32 cellular contexts compared by ENCODE assay signal in the genomic region with DNA sequence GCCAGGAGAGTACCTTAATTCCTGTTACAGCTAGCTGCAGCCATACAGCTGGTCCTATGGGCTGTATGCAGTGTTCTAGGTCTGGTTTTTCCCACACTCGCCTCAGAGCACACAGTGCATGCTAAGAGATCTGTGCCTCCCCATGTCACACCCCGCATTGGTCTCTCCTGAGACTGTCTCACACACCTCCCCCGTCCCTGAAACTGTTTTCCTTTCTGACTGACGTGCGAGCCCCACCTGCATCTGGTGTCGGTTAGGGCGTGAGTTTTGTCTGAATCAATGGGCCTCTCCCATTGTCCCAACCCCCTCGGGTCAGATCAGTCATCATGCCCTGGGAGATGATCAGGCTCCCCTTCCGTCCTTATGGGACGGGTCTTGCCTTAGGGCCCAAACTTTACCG. TPM values are rescaled to one million over a fixed set of nuclear protein-coding genes. Genes with fewer than 3 reads are reported as not detected.
"Had no signal": no experiment of that assay in that cellular context is flagged by ENCODE, and none has a peak within 500 bp of the region (broad histone marks: within the 10 kb centered on the region; RNA-seq: fewer than 3 reads in every experiment).

No MANE protein-coding gene starts in this region.

- H2AFZ ChIP-seq: PC-9 had no signal

- H3K4me3 ChIP-seq: PC-9 had no signal

- H3K4me2 ChIP-seq: PC-9 had no signal

- H3K4me3 Mint-ChIP-seq: activated CD4-positive, alpha-beta T cell treated with anti-CD3 and anti-CD28 coated beads for 36 hours; activated CD4-positive, alpha-beta T cell treated with anti-CD3 and anti-CD28 coated beads, Interleukin-2, amount 10 ng/mL, durations not matched to agents 7 days and 5 days; activated naive CD4-positive, alpha-beta T cell treated with anti-CD3 and anti-CD28 coated beads, Interleukin-2, amount 10 ng/mL, durations not matched to agents 7 days and 5 days; activated naive CD8-positive, alpha-beta T cell; activated naive CD8-positive, alpha-beta T cell treated with anti-CD3 and anti-CD28 coated beads, Interleukin-2, amount 50 U/mL, for 24 hours; activated T-cell treated with anti-CD3 and anti-CD28 coated beads, Interleukin-2, amount 50 U/mL, for 4 hours; activated T-helper 1 cell treated with anti-CD3 and anti-CD28 coated beads, Interleukin-12 subunit alpha, Interleukin-12 subunit beta, Interleukin-2, Interleukin-4 antibody, amounts not matched to agents 30 ng/mL and 10 ng/mL and 1 ng/mL, durations not matched to agents 14 hours and 24 hours and 36 hours; WTC11 had no signal

- H3K36me3 Mint-ChIP-seq: activated naive CD4-positive, alpha-beta T cell treated with anti-CD3 and anti-CD28 coated beads, Interleukin-2, amount 10 ng/mL, durations not matched to agents 7 days and 5 days; activated naive CD8-positive, alpha-beta T cell; brain had no signal

- ATAC-seq: activated CD4-positive, alpha-beta T cell treated with anti-CD3 and anti-CD28 coated beads for 36 hours; activated CD4-positive, CD25-positive, alpha-beta regulatory T cell treated with anti-CD3 and anti-CD28 coated beads, Interleukin-2, amount 50 U/mL, for 24 hours; activated naive CD8-positive, alpha-beta T cell treated with anti-CD3 and anti-CD28 coated beads, Interleukin-2, amount 50 U/mL, for 24 hours; activated T-cell treated with anti-CD3 and anti-CD28 coated beads, Interleukin-2, amount 50 U/mL, for 4 hours; WTC11 had no signal

- H3K9me3 Mint-ChIP-seq: activated CD4-positive, alpha-beta T cell treated with anti-CD3 and anti-CD28 coated beads, Interleukin-2, amount 10 ng/mL, durations not matched to agents 7 days and 5 days; activated naive CD4-positive, alpha-beta T cell treated with anti-CD3 and anti-CD28 coated beads, Interleukin-2, amount 10 ng/mL, durations not matched to agents 7 days and 5 days; activated naive CD8-positive, alpha-beta T cell treated with anti-CD3 and anti-CD28 coated beads, Interleukin-2, amount 50 U/mL, for 24 hours; activated T-cell treated with anti-CD3 and anti-CD28 coated beads, Interleukin-2, amount 50 U/mL, for 4 hours; activated T-helper 1 cell treated with anti-CD3 and anti-CD28 coated beads, Interleukin-12 subunit alpha, Interleukin-12 subunit beta, Interleukin-2, Interleukin-4 antibody, amounts not matched to agents 30 ng/mL and 10 ng/mL and 1 ng/mL, durations not matched to agents 14 hours and 24 hours and 36 hours had no signal

- H3K27ac Mint-ChIP-seq: activated CD4-positive, alpha-beta T cell treated with anti-CD3 and anti-CD28 coated beads for 36 hours; activated CD4-positive, alpha-beta T cell treated with anti-CD3 and anti-CD28 coated beads, Interleukin-2, amount 10 ng/mL, durations not matched to agents 7 days and 5 days; activated naive CD4-positive, alpha-beta T cell treated with anti-CD3 and anti-CD28 coated beads, Interleukin-2, amount 10 ng/mL, durations not matched to agents 7 days and 5 days; activated naive CD8-positive, alpha-beta T cell; activated naive CD8-positive, alpha-beta T cell treated with anti-CD3 and anti-CD28 coated beads, Interleukin-2, amount 50 U/mL, for 24 hours; activated T-helper 1 cell treated with anti-CD3 and anti-CD28 coated beads, Interleukin-12 subunit alpha, Interleukin-12 subunit beta, Interleukin-2, Interleukin-4 antibody, amounts not matched to agents 30 ng/mL and 10 ng/mL and 1 ng/mL, durations not matched to agents 14 hours and 24 hours and 36 hours; brain; WTC11 had no signal

- DNase-seq: activated CD4-positive, alpha-beta T cell treated with anti-CD3 and anti-CD28 coated beads for 36 hours; activated CD4-positive, alpha-beta T cell treated with anti-CD3 and anti-CD28 coated beads, Interleukin-2, amount 10 ng/mL, durations not matched to agents 7 days and 5 days; activated CD4-positive, alpha-beta T cell treated with anti-CD3 and anti-CD28 coated beads, Interleukin-2, amount 50 U/mL, for 48 hours; activated CD8-positive, alpha-beta memory T cell treated with anti-CD3 and anti-CD28 coated beads, Interleukin-2, amount 50 U/mL, for 4 hours; activated gamma-delta T cell treated with Interleukin-2 at 50 U/mL for 16 hours; activated naive CD4-positive, alpha-beta T cell treated with anti-CD3 and anti-CD28 coated beads, Interleukin-2, amount 10 ng/mL, durations not matched to agents 7 days and 5 days; activated naive CD8-positive, alpha-beta T cell treated with anti-CD3 and anti-CD28 coated beads, Interleukin-2, amount 50 U/mL, for 24 hours; activated T-cell treated with anti-CD3 and anti-CD28 coated beads for 4 hours; activated T-cell treated with anti-CD3 and anti-CD28 coated beads, Interleukin-2, amount 50 U/mL, for 4 hours; anterior cingulate cortex; central memory CD4-positive, alpha-beta T cell; Kasumi-1; MM.1S; MV-4-11; NCI-H1092; NCI-H1436 treated with DMSO at 0.1 percent for 48 hours; NCI-H1694 treated with DMSO at 0.1 percent for 48 hours; NCI-H2029; NCI-H345; NCI-H524 treated with DMSO at 0.1 percent for 48 hours; NK-92 treated with Interleukin-12 subunit alpha and Interleukin-12 subunit beta, amount 100 ng/mL, for 24 hours; PC-9; Right ventricle myocardium superior; SW 1271; T-helper 1 cell; T-helper 2 cell; T-helper 9 cell had no signal

- H3K27ac ChIP-seq: PC-9 had no signal

RNA-seq across cellular contexts. Expression of a gene that starts 3.4 kb away (rescaled TPM):
- total RNA-seq: activated T-helper 1 cell treated with anti-CD3 and anti-CD28 coated beads, Interleukin-12 subunit alpha, Interleukin-12 subunit beta, Interleukin-2, Interleukin-4 antibody, amounts not matched to agents 30 ng/mL and 10 ng/mL and 1 ng/mL, durations not matched to agents 14 hours and 24 hours and 36 hours had no signal
